ENCODE assay signal across 31 cellular contexts in genomic region chr1:22340873-22341272, GRCh38.
"Had no signal": no experiment of that assay in that cellular context is flagged by ENCODE, and none has a peak within 500 bp of the region (broad histone marks: within the 10 kb centered on the region; RNA-seq: fewer than 3 reads in every experiment).

No MANE protein-coding gene starts in this region.

- H3K4me1 ChIP-seq: SJCRH30 had no signal

- FAIRE-seq: TTC549 had no signal

- ATAC-seq: activated CD4-positive, alpha-beta T cell treated with anti-CD3 and anti-CD28 coated beads for 36 hours; activated CD4-positive, CD25-positive, alpha-beta regulatory T cell treated with anti-CD3 and anti-CD28 coated beads, Interleukin-2, amount 50 U/mL, for 24 hours; activated naive CD8-positive, alpha-beta T cell treated with anti-CD3 and anti-CD28 coated beads, Interleukin-2, amount 50 U/mL, for 24 hours; activated T-cell treated with anti-CD3 and anti-CD28 coated beads, Interleukin-2, amount 50 U/mL, for 4 hours; Panc1; WTC11 had no signal

- H3K4me3 ChIP-seq: SJCRH30, SK-N-MC had no signal

- H3K36me3 ChIP-seq: SJCRH30 had no signal

- H3K9me3 ChIP-seq: SJCRH30 had no signal

- H3K27ac ChIP-seq: SJCRH30, SK-N-MC had no signal

- DNase-seq: activated CD4-positive, alpha-beta memory T cell treated with anti-CD3 and anti-CD28 coated beads for 36 hours; activated CD4-positive, alpha-beta T cell treated with anti-CD3 and anti-CD28 coated beads for 36 hours; activated CD4-positive, alpha-beta T cell treated with anti-CD3 and anti-CD28 coated beads, Interleukin-2, amount 10 ng/mL, durations not matched to agents 7 days and 5 days; activated CD8-positive, alpha-beta memory T cell treated with anti-CD3 and anti-CD28 coated beads, Interleukin-2, amount 50 U/mL, for 4 hours; activated effector memory CD4-positive, alpha-beta T cell treated with Interleukin-2 at 50 U/mL for 16 hours; activated naive CD4-positive, alpha-beta T cell treated with anti-CD3 and anti-CD28 coated beads, Interleukin-2, amount 10 ng/mL, durations not matched to agents 7 days and 5 days; activated naive CD8-positive, alpha-beta T cell treated with anti-CD3 and anti-CD28 coated beads, Interleukin-2, amount 50 U/mL, for 24 hours; activated T-cell treated with anti-CD3 and anti-CD28 coated beads for 4 hours; activated T-cell treated with anti-CD3 and anti-CD28 coated beads, Interleukin-2, amount 50 U/mL, for 4 hours; anterior cingulate cortex; caudate nucleus; cerebellar nuclear complex; Kasumi-1; MM.1S; MV-4-11; NCI-H1092 treated with DMSO at 0.1 percent for 48 hours; NCI-H146; NCI-H187; NCI-H2029 treated with DMSO at 0.1 percent for 48 hours; NCI-H2107; NCI-H2171; NCI-H510A; NCI-H526; NCI-H748 treated with DMSO at 0.1 percent for 48 hours; SHP77; SJCRH30 had no signal
